14 cellular contexts compared by ENCODE assay signal in the genomic region with DNA sequence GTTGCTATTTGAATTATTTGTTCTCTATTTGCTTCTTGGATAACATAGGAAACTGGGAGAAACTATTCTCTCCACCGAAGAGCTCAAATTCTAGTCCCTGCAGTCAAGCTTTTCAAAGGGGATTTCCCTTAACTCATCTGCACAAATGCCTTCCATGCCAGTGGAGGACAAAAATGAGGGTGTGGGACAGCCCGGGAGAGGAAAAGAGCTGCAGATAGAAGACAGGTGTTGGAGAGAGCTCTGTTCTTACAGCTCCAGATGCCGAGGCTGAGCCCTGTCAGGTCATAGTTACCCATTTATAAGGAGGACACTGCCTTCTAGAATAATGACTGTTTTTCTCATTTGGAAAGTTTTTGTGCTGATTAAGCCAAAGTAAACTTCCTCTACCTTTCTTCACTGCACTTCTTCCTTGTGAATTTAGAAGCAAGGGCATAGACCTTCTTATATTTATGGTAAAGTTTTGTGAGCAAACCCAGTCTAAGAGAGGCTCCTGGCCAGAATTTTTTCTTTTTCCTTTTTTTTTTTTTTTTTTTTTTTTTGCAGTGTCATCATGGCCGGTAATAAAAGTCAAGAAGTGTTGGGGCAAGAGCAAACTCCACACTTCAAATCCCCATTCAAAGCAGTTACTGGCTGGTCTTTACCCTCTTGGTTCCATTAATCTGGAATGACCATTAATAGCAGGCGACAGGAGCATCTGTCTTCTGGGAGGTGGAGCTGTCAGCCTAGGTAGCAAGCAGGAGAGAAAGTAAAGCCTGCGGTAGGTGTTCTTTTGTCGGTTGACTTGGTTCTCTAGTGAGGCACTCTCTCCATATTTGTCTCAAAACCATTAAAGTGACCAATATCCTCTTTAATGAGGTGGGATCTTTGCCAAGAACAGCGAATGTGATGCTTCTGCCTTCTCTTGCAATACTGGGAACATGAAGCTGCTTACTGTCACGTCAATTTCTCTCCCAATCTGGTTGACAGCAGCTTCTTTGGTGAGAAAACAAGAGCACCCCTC.
DNase-seq lines count a peak whose midpoint lies in the region; ATAC-seq and TF ChIP-seq lines count a peak whose summit lies in the region.
"Had no signal": no experiment of that assay in that cellular context is flagged by ENCODE, and none has a peak within 500 bp of the region (broad histone marks: within the 10 kb centered on the region; RNA-seq: fewer than 3 reads in every experiment).

No MANE protein-coding gene starts in this region.

- H4K5ac ChIP-seq in mesendoderm (ENCODE audit: low read length), result no peak overlapping the region

- H3K9ac ChIP-seq in mammary epithelial cell (ENCODE audit: insufficient read depth, low read length) (no peak overlapping the region), PC-3 (ENCODE audit: low read length) (no peak overlapping the region), mesendoderm (ENCODE audit: low read length) (no peak overlapping the region)

- H3K9me2 ChIP-seq in PC-3 (replicated peaks; ENCODE audit: low read length), result no peaks in the 10 kb centered on the region

- TF ChIP-seq CTCF in mammary epithelial cell (conservative IDR thresholded peaks at IDR 0.05 in 1 of 2, IDR thresholded peaks at IDR 0.05 in 1 of 2; ENCODE audit: extremely low read depth in 1 of 2, insufficient read depth in 1 of 2, low read depth in 1 of 2, low read length in 2 of 2) (no peak), breast epithelium (IDR thresholded peaks at IDR 0.05) (no peak), PC-3 (conservative IDR thresholded peaks at IDR 0.05; ENCODE audit: low read depth, low read length) (no peak)

- H3K4me2 ChIP-seq in mammary epithelial cell (ENCODE audit: insufficient read depth, low read depth, low read length) (no peak overlapping the region), PC-3 (ENCODE audit: low read length) (no peak overlapping the region), mesendoderm (ENCODE audit: low read length) (no peak overlapping the region)

- in situ Hi-C loops in mammary epithelial cell (cut with MboI; ENCODE audit: low sequenced_read_pairs in 2 of 2), result no loop called here

- CTCF ChIA-PET in mammary epithelial cell (lab: Charles Lee; ENCODE audit: low non-redundant PET), result no interaction called here
- CTCF ChIA-PET in PC-3 (lab: Charles Lee), result no interaction called here

- H3K79me1 ChIP-seq in mesendoderm (ENCODE audit: low read length), result no peaks in the 10 kb centered on the region

- H3K4me3 ChIP-seq in mammary epithelial cell (replicated peaks in 1 of 3; ENCODE audit: insufficient read depth in 1 of 3, low read depth in 2 of 3, low read length in 3 of 3) (no peak overlapping the region), breast epithelium (no peak overlapping the region), PC-3 (ENCODE audit: low read length) (no peak overlapping the region), mesendoderm (ENCODE audit: low read length) (no peak overlapping the region)

- no peak for ATAC-seq in PC-3
- no peak for ATAC-seq in HG03342 (IDR thresholded peaks at IDR 0.05; ENCODE audit: unreplicated experiment)
- ATAC-seq in GM19455 (IDR thresholded peaks at IDR 0.05; ENCODE audit: unreplicated experiment), result no peak

- H3K36me3 ChIP-seq in mammary epithelial cell (ENCODE audit: insufficient read depth, low read length) (no peaks in the 10 kb centered on the region), breast epithelium (no peaks in the 10 kb centered on the region), PC-3 (ENCODE audit: low read depth, low read length) (no peaks in the 10 kb centered on the region), mesendoderm (ENCODE audit: control insufficient read depth, insufficient read depth, low read length) (no peaks in the 10 kb centered on the region)

- no peak overlapping the region for H3K18ac ChIP-seq in mesendoderm (ENCODE audit: low read length)

- dilution Hi-C loops in mammary epithelial cell (cut with HindIII; ENCODE audit: low sequenced_read_pairs), result no loop called here

- H2AK5ac ChIP-seq in mesendoderm (ENCODE audit: low read length), result no peak overlapping the region

- no peak overlapping the region for H2AFZ ChIP-seq in mammary epithelial cell (ENCODE audit: low read depth, low read length)
- 0 out of 2 replicates have a peak overlapping the region, but pooled peaks have one; percentile 18 for H2AFZ ChIP-seq in PC-3 (ENCODE audit: low read length)

- H3K27me3 ChIP-seq in mammary epithelial cell (ENCODE audit: insufficient read depth, low read length), result no peaks in the 10 kb centered on the region
- H3K27me3 ChIP-seq in breast epithelium, result no peaks in the 10 kb centered on the region
- no peaks in the 10 kb centered on the region for H3K27me3 ChIP-seq in PC-3 (ENCODE audit: low read length)
- H3K27me3 ChIP-seq in mesendoderm (ENCODE audit: insufficient read depth, low read length, poor library complexity), result no peaks in the 10 kb centered on the region

- BruUV-seq in mammary epithelial cell (replicated peaks; lab: Mats Ljungman, UMichigan) (no TSS peak), PC-3 (replicated peaks; lab: Mats Ljungman, UMichigan) (no TSS peak)

- H3K9me3 ChIP-seq in mammary epithelial cell (replicated peaks; ENCODE audit: insufficient read depth, low read length) (no peaks in the 10 kb centered on the region), breast epithelium (no peaks in the 10 kb centered on the region), PC-3 (ENCODE audit: low read length) (no peaks in the 10 kb centered on the region)

- H3K79me2 ChIP-seq in mammary epithelial cell (ENCODE audit: insufficient read depth, low read length), result no peaks in the 10 kb centered on the region
- H3K79me2 ChIP-seq in PC-3 (ENCODE audit: low read length), result no peaks in the 10 kb centered on the region
- H3K79me2 ChIP-seq in mesendoderm (ENCODE audit: control insufficient read depth, insufficient read depth, low read length), result no peaks in the 10 kb centered on the region

- peak overlapping the region; percentile 37 for H3K56ac ChIP-seq in mesendoderm (ENCODE audit: low read length)

- no peak overlapping the region for H2BK5ac ChIP-seq in mesendoderm (ENCODE audit: low read length)

- no peak overlapping the region for H3K23ac ChIP-seq in mesendoderm (ENCODE audit: low read length)

- H3K27ac ChIP-seq in mammary epithelial cell (ENCODE audit: insufficient read depth, low read depth, low read length) (no peak overlapping the region), breast epithelium (no peak overlapping the region), PC-3 (ENCODE audit: low read length) (no peak overlapping the region), mesendoderm (ENCODE audit: low read depth, low read length) (no peak overlapping the region)

- H4K20me1 ChIP-seq in mammary epithelial cell (ENCODE audit: insufficient read depth, low read length), result no peaks in the 10 kb centered on the region
- no peaks in the 10 kb centered on the region for H4K20me1 ChIP-seq in PC-3 (ENCODE audit: low read length)

- WGBS in mammary epithelial cell (ENCODE audit: low coverage, missing lambda C conversion rate), result 48% methylated on average over 9 of the region's 9 CpGs
- WGBS in mesendoderm (ENCODE audit: extremely low coverage, insufficient coverage, low lambda C conversion rate), result no CpG with 5 or more reads among the region's 9 CpGs

- intact Hi-C loops in mammary epithelial cell (cut with micrococcal nuclease) (no loop called here), breast epithelium (cut with DNase I; ENCODE audit: low total_unique reads) (no loop called here), PC-3 (cut with micrococcal nuclease) (no loop called here)

- POLR2A ChIA-PET in PC-3 (lab: Charles Lee; ENCODE audit: unreplicated experiment), result no interaction called here

- no peak overlapping the region for H2BK120ac ChIP-seq in mesendoderm (ENCODE audit: low read depth, low read length)

- peak; percentile 9 for DNase-seq in mammary epithelial cell
- DNase-seq in breast epithelium (ENCODE audit: low spot score in 2 of 2), result no peak
- DNase-seq in PC-3, result no peak
- no peak for DNase-seq in mesendoderm
- DNase-seq in NCI-H146 treated with DMSO at 0.1 percent for 48 hours (lab: John Stamatoyannopoulos, UW; ENCODE audit: unreplicated experiment), result no peak
- DNase-seq: CD4-positive, alpha-beta memory T cell; EL; H7; KBM-7; NCI-H1092 treated with DMSO at 0.1 percent for 48 hours; NCI-H1930; NCI-H774 had no signal

- no peak overlapping the region for H2BK15ac ChIP-seq in mesendoderm (replicated peaks; ENCODE audit: low read depth)

- H3K4me1 ChIP-seq in mammary epithelial cell (ENCODE audit: insufficient read depth, low read length) (no peaks in the 10 kb centered on the region), breast epithelium (no peaks in the 10 kb centered on the region), PC-3 (ENCODE audit: insufficient read depth, low read length) (0 out of 2 replicates have a peak, but pooled peaks cover 4% of the 10 kb centered on the region), mesendoderm (ENCODE audit: control insufficient read depth, low read depth, low read length) (no peaks in the 10 kb centered on the region)

- no peak overlapping the region for H4K8ac ChIP-seq in mesendoderm (ENCODE audit: low read depth, low read length)

- no peak overlapping the region for H3K4ac ChIP-seq in mesendoderm (ENCODE audit: low read depth, low read length)

- no peaks in the 10 kb centered on the region for H3F3A ChIP-seq in PC-3 (ENCODE audit: low read length, unreplicated experiment)

- TF ChIP-seq POLR2A in breast epithelium (IDR thresholded peaks at IDR 0.05), result no peak
